9 cellular contexts compared by ENCODE assay signal in the genomic region with DNA sequence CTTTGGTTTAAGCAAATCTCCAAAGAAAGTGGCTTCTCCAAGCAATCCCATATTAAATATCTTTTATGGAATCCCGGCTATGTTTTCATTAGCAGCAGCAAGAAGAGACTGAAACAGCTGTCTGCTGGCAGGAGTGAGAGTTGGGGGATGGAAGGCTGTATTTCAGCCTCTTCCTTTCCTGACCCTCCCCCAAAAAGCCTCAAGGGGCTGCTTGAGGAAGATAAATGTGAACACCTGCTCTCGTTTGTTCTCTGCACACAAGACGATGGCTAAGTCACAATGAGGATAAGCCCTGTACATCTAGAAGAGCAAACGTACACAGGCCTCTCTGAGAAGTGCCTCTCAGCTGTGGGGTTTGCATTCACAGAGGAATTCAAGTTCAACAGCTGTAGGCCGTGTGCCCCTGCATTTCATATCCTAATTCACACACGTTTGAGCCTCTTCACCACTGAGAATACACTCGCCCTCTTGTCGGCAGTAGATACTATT. TPM values are rescaled to one million over a fixed set of nuclear protein-coding genes. Genes with fewer than 3 reads are reported as not detected.
A peak's percentile ranks its signal among the peaks of the same experiment; 100 is the strongest.
DNase-seq lines count a peak whose midpoint lies in the region; ATAC-seq and TF ChIP-seq lines count a peak whose summit lies in the region.
"Had no signal": no experiment of that assay in that cellular context is flagged by ENCODE, and none has a peak within 500 bp of the region (broad histone marks: within the 10 kb centered on the region; RNA-seq: fewer than 3 reads in every experiment).

No MANE protein-coding gene starts in this region.

- no peak for TF ChIP-seq CTCF in nephron (IDR thresholded peaks at IDR 0.05; ENCODE audit: unreplicated experiment in 3 of 3)

- peak overlapping the region; percentile 5 to 64 (median 28) for H3K4me3 Mint-ChIP-seq in nephron

- H3K27me3 Mint-ChIP-seq in nephron (ENCODE audit: low read depth), result no peaks in the 10 kb centered on the region

- no peaks in the 10 kb centered on the region for H3K9me3 Mint-ChIP-seq in nephron

- no peaks in the 10 kb centered on the region for H3K27me3 ChIP-seq in H7 (ENCODE audit: control insufficient read depth, insufficient read depth, low read length)

- DNase-seq in NCI-H82 (lab: John Stamatoyannopoulos, UW), result peak; percentile 90
- no peak for DNase-seq in retina
- DNase-seq in OCI-M2 (lab: John Stamatoyannopoulos, UW; ENCODE audit: unreplicated experiment), result no peak
- no peak for DNase-seq in H7
- no peak for DNase-seq in kidney tubule cell (ENCODE audit: low spot score)

- ATAC-seq in GM18873 (IDR thresholded peaks at IDR 0.05; ENCODE audit: low FRiP score, unreplicated experiment) (peak; percentile 47), HG02981 (IDR thresholded peaks at IDR 0.05; ENCODE audit: unreplicated experiment) (peak; percentile 63)

- H3K4me1 Mint-ChIP-seq in nephron, result peaks cover 49% of the 10 kb centered on the region

- H3K36me3 Mint-ChIP-seq in nephron (ENCODE audit: low read depth), result no peaks in the 10 kb centered on the region

- H3K4me3 ChIP-seq in H7 (ENCODE audit: insufficient read depth, low read depth, low read length), result no peak overlapping the region

- peak overlapping the region; percentile 91 to 97 (median 94) for H3K27ac Mint-ChIP-seq in nephron

- no peaks in the 10 kb centered on the region for H3K36me3 ChIP-seq in H7 (replicated peaks; ENCODE audit: control insufficient read depth, insufficient read depth, low read length)

RNA-seq across cellular contexts. Expression of gene RIPOR2, which starts 16.3 kb away (rescaled TPM):
- total RNA-seq in H7 (2014; rRNA removed; shearing (Covaris generic)), result 0.22 and 0.31 TPM in 2 replicates
- total RNA-seq: endothelial cell of umbilical vein had no signal
